1 cellular context compared by ENCODE assay signal in the genomic region with DNA sequence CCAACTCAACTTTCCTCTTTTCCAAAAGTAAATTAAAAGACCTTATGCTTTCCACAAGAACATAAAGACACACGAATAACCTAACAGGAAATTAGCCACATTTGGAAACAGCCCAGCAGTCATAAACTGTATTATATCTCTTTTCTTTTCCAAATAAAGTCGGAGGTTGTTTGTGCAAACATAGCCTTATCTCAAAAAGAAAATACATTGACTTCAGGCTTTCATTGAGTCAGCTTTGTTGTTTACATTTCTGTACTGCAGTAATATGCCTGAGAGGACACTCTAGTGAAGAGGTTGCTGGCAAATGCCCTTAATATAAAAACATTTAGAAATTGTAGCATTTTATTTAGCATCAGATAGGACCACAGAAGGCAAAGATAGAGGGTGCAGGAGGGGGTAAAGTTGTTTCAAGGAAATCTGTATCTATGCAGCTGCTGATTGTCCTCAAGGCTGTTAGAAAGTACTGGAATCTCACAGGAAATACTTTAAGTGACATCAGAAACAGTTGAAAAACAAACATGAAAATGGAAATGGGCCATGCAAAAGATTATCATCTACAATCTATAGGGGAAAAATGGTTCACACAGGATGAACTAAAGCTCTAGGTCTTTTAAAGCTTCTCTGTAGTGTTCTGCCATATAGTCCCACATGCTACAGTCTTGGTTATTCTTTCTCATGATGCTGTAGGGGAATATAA.
TF ChIP-seq lines count a peak whose summit lies in the region.

No MANE protein-coding gene starts in this region.

TF ChIP-seq in HepG2, 621 proteins besides CTCF, POLR2A, EP300 and RAD21 (continued from another document and continues in another):
- TF ChIP-seq MIXL1 (CRISPR knock-in tag; IDR thresholded peaks at IDR 0.05) (no peak), TRIM24 (CRISPR knock-in tag; IDR thresholded peaks at IDR 0.05) (no peak), PREB (CRISPR knock-in tag; IDR thresholded peaks at IDR 0.05) (no peak), RARA (CRISPR knock-in tag; IDR thresholded peaks at IDR 0.05) (peak; percentile 17; the same call in 1 of the 2 replicates), MED13 (CRISPR knock-in tag; IDR thresholded peaks at IDR 0.05) (no peak), PRDM10 (CRISPR knock-in tag; IDR thresholded peaks at IDR 0.05; ENCODE audit: low read depth) (no peak), ZC3H13 (CRISPR knock-in tag; IDR thresholded peaks at IDR 0.05) (no peak), ZNF543 (CRISPR knock-in tag; IDR thresholded peaks at IDR 0.05) (no peak), ZNF850 (CRISPR knock-in tag; conservative IDR thresholded peaks at IDR 0.05) (no peak), KLF9 (CRISPR knock-in tag; IDR thresholded peaks at IDR 0.05; ENCODE audit: low read depth) (no peak), JARID2 (CRISPR knock-in tag; IDR thresholded peaks at IDR 0.05; ENCODE audit: insufficient replicate concordance) (no peak), HDAC6 (IDR thresholded peaks at IDR 0.05; ENCODE audit: low read depth, low read length) (no peak), SOX6 (IDR thresholded peaks at IDR 0.05) (no peak), SOX6 (CRISPR knock-in tag; IDR thresholded peaks at IDR 0.05) (0 out of 2 replicates have a peak, but pooled peaks have one; percentile 18), ZBTB20 (CRISPR knock-in tag; IDR thresholded peaks at IDR 0.05; ENCODE audit: borderline replicate concordance, low read depth) (no peak), FOSL2 (CRISPR knock-in tag; IDR thresholded peaks at IDR 0.05) (no peak), ZNF558 (CRISPR knock-in tag; IDR thresholded peaks at IDR 0.05; ENCODE audit: borderline replicate concordance) (no peak), FOXM1 (CRISPR knock-in tag; IDR thresholded peaks at IDR 0.05) (no peak), SETDB1 (CRISPR knock-in tag; IDR thresholded peaks at IDR 0.05; ENCODE audit: borderline replicate concordance) (no peak), XRCC5 (optimal IDR thresholded peaks at IDR 0.05; ENCODE audit: low read length) (no peak), ZNF136 (CRISPR knock-in tag; IDR thresholded peaks at IDR 0.05; ENCODE audit: low read depth) (no peak), RBAK (CRISPR knock-in tag; IDR thresholded peaks at IDR 0.05) (no peak), ZNF720 (CRISPR knock-in tag; IDR thresholded peaks at IDR 0.05) (no peak), FLYWCH1 (CRISPR knock-in tag; IDR thresholded peaks at IDR 0.05) (no peak), ZNF7 (CRISPR knock-in tag; IDR thresholded peaks at IDR 0.05) (no peak), ZNF256 (CRISPR knock-in tag; conservative IDR thresholded peaks at IDR 0.05) (no peak), ARID4A (CRISPR knock-in tag; IDR thresholded peaks at IDR 0.05; ENCODE audit: borderline replicate concordance) (no peak), PRPF4 (IDR thresholded peaks at IDR 0.05; ENCODE audit: low read depth, low read length, poor library complexity, severe bottlenecking) (no peak), MXD1 (CRISPR knock-in tag; IDR thresholded peaks at IDR 0.05) (no peak), ZNF33B (CRISPR knock-in tag; IDR thresholded peaks at IDR 0.05) (no peak), ATF2 (CRISPR knock-in tag; IDR thresholded peaks at IDR 0.05) (no peak), GATA4 (IDR thresholded peaks at IDR 0.05; ENCODE audit: borderline replicate concordance, low read depth) (peak; percentile 21; the same call in 1 of the 2 replicates), CEBPB (IDR thresholded peaks at IDR 0.05; ENCODE audit: borderline replicate concordance, low read depth, low read length) (no peak)
- TF ChIP-seq, protein P1, sequence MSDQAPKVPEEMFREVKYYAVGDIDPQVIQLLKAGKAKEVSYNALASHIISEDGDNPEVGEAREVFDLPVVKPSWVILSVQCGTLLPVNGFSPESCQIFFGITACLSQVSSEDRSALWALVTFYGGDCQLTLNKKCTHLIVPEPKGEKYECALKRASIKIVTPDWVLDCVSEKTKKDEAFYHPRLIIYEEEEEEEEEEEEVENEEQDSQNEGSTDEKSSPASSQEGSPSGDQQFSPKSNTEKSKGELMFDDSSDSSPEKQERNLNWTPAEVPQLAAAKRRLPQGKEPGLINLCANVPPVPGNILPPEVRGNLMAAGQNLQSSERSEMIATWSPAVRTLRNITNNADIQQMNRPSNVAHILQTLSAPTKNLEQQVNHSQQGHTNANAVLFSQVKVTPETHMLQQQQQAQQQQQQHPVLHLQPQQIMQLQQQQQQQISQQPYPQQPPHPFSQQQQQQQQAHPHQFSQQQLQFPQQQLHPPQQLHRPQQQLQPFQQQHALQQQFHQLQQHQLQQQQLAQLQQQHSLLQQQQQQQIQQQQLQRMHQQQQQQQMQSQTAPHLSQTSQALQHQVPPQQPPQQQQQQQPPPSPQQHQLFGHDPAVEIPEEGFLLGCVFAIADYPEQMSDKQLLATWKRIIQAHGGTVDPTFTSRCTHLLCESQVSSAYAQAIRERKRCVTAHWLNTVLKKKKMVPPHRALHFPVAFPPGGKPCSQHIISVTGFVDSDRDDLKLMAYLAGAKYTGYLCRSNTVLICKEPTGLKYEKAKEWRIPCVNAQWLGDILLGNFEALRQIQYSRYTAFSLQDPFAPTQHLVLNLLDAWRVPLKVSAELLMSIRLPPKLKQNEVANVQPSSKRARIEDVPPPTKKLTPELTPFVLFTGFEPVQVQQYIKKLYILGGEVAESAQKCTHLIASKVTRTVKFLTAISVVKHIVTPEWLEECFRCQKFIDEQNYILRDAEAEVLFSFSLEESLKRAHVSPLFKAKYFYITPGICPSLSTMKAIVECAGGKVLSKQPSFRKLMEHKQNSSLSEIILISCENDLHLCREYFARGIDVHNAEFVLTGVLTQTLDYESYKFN (CRISPR knock-in tag; conservative IDR thresholded peaks at IDR 0.05) = peak; percentile 36
- TF ChIP-seq, protein P2, sequence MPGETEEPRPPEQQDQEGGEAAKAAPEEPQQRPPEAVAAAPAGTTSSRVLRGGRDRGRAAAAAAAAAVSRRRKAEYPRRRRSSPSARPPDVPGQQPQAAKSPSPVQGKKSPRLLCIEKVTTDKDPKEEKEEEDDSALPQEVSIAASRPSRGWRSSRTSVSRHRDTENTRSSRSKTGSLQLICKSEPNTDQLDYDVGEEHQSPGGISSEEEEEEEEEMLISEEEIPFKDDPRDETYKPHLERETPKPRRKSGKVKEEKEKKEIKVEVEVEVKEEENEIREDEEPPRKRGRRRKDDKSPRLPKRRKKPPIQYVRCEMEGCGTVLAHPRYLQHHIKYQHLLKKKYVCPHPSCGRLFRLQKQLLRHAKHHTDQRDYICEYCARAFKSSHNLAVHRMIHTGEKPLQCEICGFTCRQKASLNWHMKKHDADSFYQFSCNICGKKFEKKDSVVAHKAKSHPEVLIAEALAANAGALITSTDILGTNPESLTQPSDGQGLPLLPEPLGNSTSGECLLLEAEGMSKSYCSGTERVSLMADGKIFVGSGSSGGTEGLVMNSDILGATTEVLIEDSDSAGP (CRISPR knock-in tag; IDR thresholded peaks at IDR 0.05; ENCODE audit: borderline replicate concordance) = no peak
- TF ChIP-seq, protein P3, sequence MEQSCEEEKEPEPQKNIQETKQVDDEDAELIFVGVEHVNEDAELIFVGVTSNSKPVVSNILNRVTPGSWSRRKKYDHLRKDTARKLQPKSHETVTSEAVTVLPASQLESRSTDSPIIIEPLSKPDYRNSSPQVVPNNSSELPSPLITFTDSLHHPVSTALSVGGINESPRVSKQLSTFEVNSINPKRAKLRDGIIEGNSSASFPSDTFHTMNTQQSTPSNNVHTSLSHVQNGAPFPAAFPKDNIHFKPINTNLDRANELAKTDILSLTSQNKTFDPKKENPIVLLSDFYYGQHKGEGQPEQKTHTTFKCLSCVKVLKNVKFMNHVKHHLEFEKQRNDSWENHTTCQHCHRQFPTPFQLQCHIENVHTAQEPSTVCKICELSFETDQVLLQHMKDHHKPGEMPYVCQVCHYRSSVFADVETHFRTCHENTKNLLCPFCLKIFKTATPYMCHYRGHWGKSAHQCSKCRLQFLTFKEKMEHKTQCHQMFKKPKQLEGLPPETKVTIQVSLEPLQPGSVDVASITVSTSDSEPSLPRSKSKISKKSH (CRISPR knock-in tag; IDR thresholded peaks at IDR 0.05; ENCODE audit: borderline replicate concordance) = no peak
- TF ChIP-seq, protein P4, sequence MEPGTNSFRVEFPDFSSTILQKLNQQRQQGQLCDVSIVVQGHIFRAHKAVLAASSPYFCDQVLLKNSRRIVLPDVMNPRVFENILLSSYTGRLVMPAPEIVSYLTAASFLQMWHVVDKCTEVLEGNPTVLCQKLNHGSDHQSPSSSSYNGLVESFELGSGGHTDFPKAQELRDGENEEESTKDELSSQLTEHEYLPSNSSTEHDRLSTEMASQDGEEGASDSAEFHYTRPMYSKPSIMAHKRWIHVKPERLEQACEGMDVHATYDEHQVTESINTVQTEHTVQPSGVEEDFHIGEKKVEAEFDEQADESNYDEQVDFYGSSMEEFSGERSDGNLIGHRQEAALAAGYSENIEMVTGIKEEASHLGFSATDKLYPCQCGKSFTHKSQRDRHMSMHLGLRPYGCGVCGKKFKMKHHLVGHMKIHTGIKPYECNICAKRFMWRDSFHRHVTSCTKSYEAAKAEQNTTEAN (CRISPR knock-in tag; conservative IDR thresholded peaks at IDR 0.05) = no peak
